Comparison of ENCODE assay signal across 21 cellular contexts in the genomic region with DNA sequence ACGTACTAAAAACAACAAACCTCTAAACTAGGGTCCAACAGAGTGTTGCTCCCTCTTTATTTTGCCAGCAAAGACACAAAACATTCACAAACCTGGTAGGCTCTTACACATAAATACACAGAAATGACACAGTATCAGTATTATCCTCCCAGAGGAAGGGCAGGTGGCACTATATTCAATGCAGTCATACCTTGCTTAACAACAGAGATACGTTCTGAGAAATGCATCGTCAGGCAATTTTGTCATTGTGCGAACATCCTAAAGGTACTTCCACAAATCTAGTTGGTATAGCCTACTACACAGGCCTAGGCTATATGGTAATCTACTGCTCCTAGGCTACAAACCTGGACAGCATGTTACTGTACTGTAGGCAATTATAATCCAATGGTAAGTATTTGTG. TPM values are rescaled to one million over a fixed set of nuclear protein-coding genes. Genes with fewer than 3 reads are reported as not detected.
DNase-seq lines count a peak whose midpoint lies in the region; ATAC-seq and TF ChIP-seq lines count a peak whose summit lies in the region.
"Had no signal": no experiment of that assay in that cellular context is flagged by ENCODE, and none has a peak within 500 bp of the region (broad histone marks: within the 10 kb centered on the region; RNA-seq: fewer than 3 reads in every experiment).

No MANE protein-coding gene starts in this region.

- no peaks in the 10 kb centered on the region for H3K9me3 ChIP-seq in cardiac muscle cell (ENCODE audit: low read depth)
- no peaks in the 10 kb centered on the region for H3K9me3 ChIP-seq in ascending aorta
- H3K9me3 ChIP-seq: heart right ventricle, left ventricle myocardium inferior, neutrophil, stomach had no signal

- H3K4me3 ChIP-seq in cardiac muscle cell (no peak overlapping the region), ascending aorta (no peak overlapping the region)
- H3K4me3 ChIP-seq: coronary artery, heart right ventricle, left ventricle myocardium inferior, SJCRH30, stomach had no signal

- peaks cover 66% of the 10 kb centered on the region for H3K4me1 Mint-ChIP-seq in T-helper 1 cell treated with Interleukin-12 subunit alpha and Interleukin-12 subunit beta and Interleukin-4 antibody, amounts not matched to agents 30 μg/mL and 1 μg/mL, for 36 hours (ENCODE audit: low read depth)
- peaks cover 61% of the 10 kb centered on the region for H3K4me1 Mint-ChIP-seq in activated naive CD8-positive, alpha-beta T cell treated with anti-CD3 and anti-CD28 coated beads, Interleukin-2, amount 50 U/mL, for 24 hours
- H3K4me1 Mint-ChIP-seq in nephron progenitor cell, result peaks cover 15% of the 10 kb centered on the region

- no peaks in the 10 kb centered on the region for H3K36me3 ChIP-seq in cardiac muscle cell
- no peaks in the 10 kb centered on the region for H3K36me3 ChIP-seq in ascending aorta
- H3K36me3 ChIP-seq: left ventricle myocardium inferior, neutrophil had no signal

- H3K36me3 Mint-ChIP-seq in T-helper 1 cell treated with Interleukin-12 subunit alpha and Interleukin-12 subunit beta and Interleukin-4 antibody, amounts not matched to agents 30 μg/mL and 1 μg/mL, for 36 hours (ENCODE audit: low read depth), result peaks cover 20% of the 10 kb centered on the region
- H3K36me3 Mint-ChIP-seq in activated naive CD8-positive, alpha-beta T cell treated with anti-CD3 and anti-CD28 coated beads, Interleukin-2, amount 50 U/mL, for 24 hours (ENCODE audit: low read depth), result peaks cover 15% of the 10 kb centered on the region
- H3K36me3 Mint-ChIP-seq in nephron progenitor cell (ENCODE audit: low read depth), result peaks cover 9% of the 10 kb centered on the region

- H3K27me3 Mint-ChIP-seq in T-helper 1 cell treated with Interleukin-12 subunit alpha and Interleukin-12 subunit beta and Interleukin-4 antibody, amounts not matched to agents 30 μg/mL and 1 μg/mL, for 36 hours (ENCODE audit: low read depth), result no peaks in the 10 kb centered on the region
- no peaks in the 10 kb centered on the region for H3K27me3 Mint-ChIP-seq in activated naive CD8-positive, alpha-beta T cell treated with anti-CD3 and anti-CD28 coated beads, Interleukin-2, amount 50 U/mL, for 24 hours
- no peaks in the 10 kb centered on the region for H3K27me3 Mint-ChIP-seq in nephron progenitor cell (ENCODE audit: low read depth, poor library complexity)
- H3K27me3 Mint-ChIP-seq: type B pancreatic cell had no signal

- DNase-seq in cardiac muscle cell (ENCODE audit: low read depth in 1 of 2, low spot score in 1 of 2) (no peak), left cardiac atrium (no peak), nephron progenitor cell (no peak), ascending aorta (ENCODE audit: low spot score in 2 of 2) (no peak)
- no peak for DNase-seq in activated naive CD8-positive, alpha-beta T cell treated with anti-CD3 and anti-CD28 coated beads, Interleukin-2, amount 50 U/mL, for 24 hours
- DNase-seq: DMS79; heart right ventricle; Kasumi-1; left ventricle myocardium inferior; NCI-H187 treated with DMSO at 0.1 percent for 48 hours; NCI-H226; PC-3; SJCRH30; stimulated activated CD4-positive, alpha-beta T cell treated with anti-CD3 and anti-CD28 coated beads, Interleukin-4, amount 100 ng/mL, for 1 hour; stomach had no signal

- peak overlapping the region; percentile 47 for H3K4me3 Mint-ChIP-seq in T-helper 1 cell treated with Interleukin-12 subunit alpha and Interleukin-12 subunit beta and Interleukin-4 antibody, amounts not matched to agents 30 μg/mL and 1 μg/mL, for 36 hours
- H3K4me3 Mint-ChIP-seq in activated naive CD8-positive, alpha-beta T cell treated with anti-CD3 and anti-CD28 coated beads, Interleukin-2, amount 50 U/mL, for 24 hours, result peak overlapping the region; percentile 35
- no peak overlapping the region for H3K4me3 Mint-ChIP-seq in nephron progenitor cell
- H3K4me3 Mint-ChIP-seq: type B pancreatic cell had no signal

- intact Hi-C loops in left cardiac atrium (cut with DNase I), result no loop called here
- intact Hi-C loops in ascending aorta (cut with DNase I), result no loop called here

- peak overlapping the region; percentile 85 for H3K27ac ChIP-seq in cardiac muscle cell
- no peak overlapping the region for H3K27ac ChIP-seq in ascending aorta
- H3K27ac ChIP-seq: coronary artery, left ventricle myocardium inferior, neutrophil, SJCRH30, stomach had no signal

- H3K4me1 ChIP-seq in cardiac muscle cell (ENCODE audit: low read depth) (peaks cover 5% of the 10 kb centered on the region), ascending aorta (peaks cover 0 to 3% of the 10 kb centered on the region in 2 donors)

- H3K27ac Mint-ChIP-seq in T-helper 1 cell treated with Interleukin-12 subunit alpha and Interleukin-12 subunit beta and Interleukin-4 antibody, amounts not matched to agents 30 μg/mL and 1 μg/mL, for 36 hours, result peak overlapping the region; percentile 98
- H3K27ac Mint-ChIP-seq in activated naive CD8-positive, alpha-beta T cell treated with anti-CD3 and anti-CD28 coated beads, Interleukin-2, amount 50 U/mL, for 24 hours, result peak overlapping the region; percentile 96
- peak overlapping the region; percentile 65 for H3K27ac Mint-ChIP-seq in nephron progenitor cell

- H3K27me3 ChIP-seq in cardiac muscle cell (no peaks in the 10 kb centered on the region), ascending aorta (no peaks in the 10 kb centered on the region)
- H3K27me3 ChIP-seq: heart right ventricle, neutrophil, SJCRH30, stomach had no signal

- TF ChIP-seq CTCF in cardiac muscle cell (IDR thresholded peaks at IDR 0.05; ENCODE audit: low read depth, low read length) (no peak), nephron progenitor cell (IDR thresholded peaks at IDR 0.05) (no peak), ascending aorta (IDR thresholded peaks at IDR 0.05) (no peak)

- H3K9me3 Mint-ChIP-seq in T-helper 1 cell treated with Interleukin-12 subunit alpha and Interleukin-12 subunit beta and Interleukin-4 antibody, amounts not matched to agents 30 μg/mL and 1 μg/mL, for 36 hours, result no peaks in the 10 kb centered on the region
- H3K9me3 Mint-ChIP-seq in activated naive CD8-positive, alpha-beta T cell treated with anti-CD3 and anti-CD28 coated beads, Interleukin-2, amount 50 U/mL, for 24 hours, result no peaks in the 10 kb centered on the region
- peaks cover 3% of the 10 kb centered on the region for H3K9me3 Mint-ChIP-seq in nephron progenitor cell
- H3K9me3 Mint-ChIP-seq: type B pancreatic cell had no signal

- ATAC-seq in left cardiac atrium (no peak), HG02571 (IDR thresholded peaks at IDR 0.05; ENCODE audit: unreplicated experiment) (no peak), HG02798 (IDR thresholded peaks at IDR 0.05; ENCODE audit: poor library complexity, unreplicated experiment) (no peak)
- no peak for ATAC-seq in activated naive CD8-positive, alpha-beta T cell treated with anti-CD3 and anti-CD28 coated beads, Interleukin-2, amount 50 U/mL, for 24 hours
- ATAC-seq: heart right ventricle, PC-3 had no signal

RNA-seq across cellular contexts. Expression of a gene that starts 9.6 kb away (rescaled TPM):
- 7.7 and 9.9 TPM in 2 replicates for total RNA-seq in cardiac muscle cell
- 5.6 and 9.6 TPM in 2 replicates for polyA plus RNA-seq in cardiac muscle cell
- 1 to 10 TPM; 4.2 to 6.6 TPM for total RNA-seq in left cardiac atrium
- total RNA-seq in ascending aorta, result 9.9 TPM
